19 cellular contexts compared by ENCODE assay signal in genomic region chr3:185880600-185880999, GRCh38. TPM values are rescaled to one million over a fixed set of nuclear protein-coding genes. Genes with fewer than 3 reads are reported as not detected.
A peak's percentile ranks its signal among the peaks of the same experiment; 100 is the strongest.
DNase-seq lines count a peak whose midpoint lies in the region; TF ChIP-seq lines count a peak whose summit lies in the region.
"Had no signal": no experiment of that assay in that cellular context is flagged by ENCODE, and none has a peak within 500 bp of the region (broad histone marks: within the 10 kb centered on the region; RNA-seq: fewer than 3 reads in every experiment).

No MANE protein-coding gene starts in this region.

- TF ChIP-seq POLR2A in vagina (IDR thresholded peaks at IDR 0.05): no peak

- no peak overlapping the region for H3K27ac ChIP-seq in vagina
- H3K27ac ChIP-seq: C4-2B had no signal

- TF ChIP-seq CTCF in foreskin fibroblast (IDR thresholded peaks at IDR 0.05; ENCODE audit: low read depth, low read length) (no peak), GM10266 (IDR thresholded peaks at IDR 0.05; ENCODE audit: control insufficient read depth, insufficient read depth, low read depth, missing control alignments) (no peak), vagina (IDR thresholded peaks at IDR 0.05) (no peak)

- no peaks in the 10 kb centered on the region for H3K27me3 ChIP-seq in vagina

- intact Hi-C loops in vagina (cut with DNase I): no loop called here

- DNase-seq in ELR (ENCODE audit: low read depth) (peak; percentile 30), LHCN-M2 (ENCODE audit: low read depth) (peak; percentile 32), amniotic epithelial cell (ENCODE audit: low read depth) (peak; percentile 38), foreskin fibroblast (peak; percentile 6 to 23), GM10266 (ENCODE audit: extremely low spot score) (no peak), NCI-H1436 (lab: John Stamatoyannopoulos, UW) (no peak), vagina (ENCODE audit: extremely low spot score in 2 of 2) (no peak), NCI-H1048 (lab: John Stamatoyannopoulos, UW) (no peak)
- DNase-seq: CD8-positive, alpha-beta memory T cell; IMR-90; NCI-H1417 treated with DMSO at 0.1 percent for 48 hours; NCI-H2029; NCI-H2227 treated with DMSO at 0.1 percent for 48 hours; NCI-H510A treated with DMSO at 0.1 percent for 48 hours; NCI-H748 treated with DMSO at 0.1 percent for 48 hours; NK-92 treated with Interleukin-12 subunit alpha and Interleukin-12 subunit beta, amount 100 ng/mL, for 24 hours had no signal

- no peaks in the 10 kb centered on the region for H3K4me1 ChIP-seq in vagina
- H3K4me1 ChIP-seq: HAP-1 had no signal

- no peaks in the 10 kb centered on the region for H3K9me3 ChIP-seq in vagina
- H3K9me3 ChIP-seq: HAP-1 had no signal

- no peaks in the 10 kb centered on the region for H3K36me3 ChIP-seq in vagina
- H3K36me3 ChIP-seq: HAP-1 had no signal

- no peak overlapping the region for H3K4me3 ChIP-seq in foreskin fibroblast (ENCODE audit: low read depth in 1 of 2, low read length in 2 of 2)
- no peak overlapping the region for H3K4me3 ChIP-seq in vagina
- H3K4me3 ChIP-seq: GM23338, HAP-1 had no signal

RNA-seq across cellular contexts. Expression of gene IGF2BP2, which starts 55.8 kb away (rescaled TPM):
- 58.9 and 104 TPM in 2 replicates for total RNA-seq in LHCN-M2 (2014; rRNA removed)
- polyA plus RNA-seq in LHCN-M2 (2012): 33.6 TPM
- 9.8 TPM for total RNA-seq in vagina
- polyA plus RNA-seq: CD8-positive, alpha-beta memory T cell had no signal

RNA-seq across cellular contexts. Expression of gene TRA2B, which starts 57.2 kb away (rescaled TPM):
- total RNA-seq in LHCN-M2 (2014; rRNA removed) (257 and 361 TPM in 2 replicates), vagina (145 TPM)
- 128 TPM for polyA plus RNA-seq in LHCN-M2 (2012)

Comparison
In these comparisons a context has a peak if more than half of its experiments do, and no peak if none do; other contexts are left out.
1. DNase-seq: peak in ELR (single experiment), LHCN-M2 (single experiment), amniotic epithelial cell (single experiment) and foreskin fibroblast (2 of 2); none in GM10266 (single experiment), NCI-H1436 (single experiment), vagina (0 of 2) and NCI-H1048 (single experiment).